ENCODE assay signal across 9 cellular contexts in genomic region chr4:40908297-40908696, GRCh38.
DNase-seq lines count a peak whose midpoint lies in the region; ATAC-seq and TF ChIP-seq lines count a peak whose summit lies in the region.
"Had no signal": no experiment of that assay in that cellular context is flagged by ENCODE, and none has a peak within 500 bp of the region (broad histone marks: within the 10 kb centered on the region; RNA-seq: fewer than 3 reads in every experiment).

No MANE protein-coding gene starts in this region.

- H3K4me1 Mint-ChIP-seq in endodermal cell, result peaks cover 3% of the 10 kb centered on the region
- peaks cover 38% of the 10 kb centered on the region for H3K4me1 Mint-ChIP-seq in stimulated activated naive CD8-positive, alpha-beta T cell treated with anti-CD3 and anti-CD28 coated beads, Interleukin-15, amount 100 ng/mL, for 72 hours

- H3K36me3 ChIP-seq in HUES6 (ENCODE audit: control insufficient read depth, insufficient read depth, low read length) (no peaks in the 10 kb centered on the region), endodermal cell (ENCODE audit: control insufficient read depth, insufficient read depth, low read length) (no peaks in the 10 kb centered on the region), adrenal gland (replicated peaks in 1 of 2) (no peaks in the 10 kb centered on the region)

- ATAC-seq in stimulated activated naive CD8-positive, alpha-beta T cell treated with anti-CD3 and anti-CD28 coated beads, Interleukin-15, amount 100 ng/mL, for 72 hours, result peak; percentile 29
- ATAC-seq in HG03097 (IDR thresholded peaks at IDR 0.05; ENCODE audit: low FRiP score, unreplicated experiment), result no peak

- DNase-seq in NCI-H1417 (lab: John Stamatoyannopoulos, UW) (peak in 2 of 3 experiments; percentile 75 to 80), NCI-H1417 treated with DMSO at 0.1 percent for 48 hours (lab: John Stamatoyannopoulos, UW) (no peak), endodermal cell (no peak), amygdala (lab: John Stamatoyannopoulos, UW) (no peak), adrenal gland (no peak)
- DNase-seq in stimulated activated naive CD8-positive, alpha-beta T cell treated with anti-CD3 and anti-CD28 coated beads, Interleukin-15, amount 100 ng/mL, for 72 hours, result no peak

- H3K4me1 ChIP-seq in HUES6 (ENCODE audit: control insufficient read depth, insufficient read depth, low read length) (peaks cover 8% of the 10 kb centered on the region), endodermal cell (ENCODE audit: control insufficient read depth, insufficient read depth, low read length) (no peaks in the 10 kb centered on the region), adrenal gland (replicated peaks in 1 of 2) (peaks cover 0 to 17% of the 10 kb centered on the region in 2 donors)

- H3K9ac ChIP-seq in HUES6 (ENCODE audit: low read length), result peak overlapping the region; percentile 12
- H3K9ac ChIP-seq in endodermal cell (ENCODE audit: extremely low read depth, low read length, poor library complexity, severe bottlenecking), result no peak overlapping the region

- H3K27ac Mint-ChIP-seq in endodermal cell, result peak overlapping the region; percentile 82
- H3K27ac Mint-ChIP-seq in stimulated activated naive CD8-positive, alpha-beta T cell treated with anti-CD3 and anti-CD28 coated beads, Interleukin-15, amount 100 ng/mL, for 72 hours, result peak overlapping the region; percentile 56 to 93

- H3K9me3 ChIP-seq in HUES6 (ENCODE audit: control insufficient read depth, insufficient read depth, low read depth, low read length) (no peaks in the 10 kb centered on the region), endodermal cell (ENCODE audit: control insufficient read depth, low read length) (no peaks in the 10 kb centered on the region), adrenal gland (replicated peaks in 1 of 3) (no peaks in the 10 kb centered on the region)

- no peak overlapping the region for H3K27ac ChIP-seq in HUES6 (ENCODE audit: low read depth, low read length)
- H3K27ac ChIP-seq in endodermal cell (ENCODE audit: low read depth, low read length), result no peak overlapping the region
- peak overlapping the region in 1 of 5 donors; percentile 58 for H3K27ac ChIP-seq in adrenal gland

- H3K9me3 Mint-ChIP-seq in endodermal cell, result no peaks in the 10 kb centered on the region
- H3K9me3 Mint-ChIP-seq in stimulated activated naive CD8-positive, alpha-beta T cell treated with anti-CD3 and anti-CD28 coated beads, Interleukin-15, amount 100 ng/mL, for 72 hours, result no peaks in the 10 kb centered on the region
- H3K9me3 Mint-ChIP-seq: IgD-negative memory B cell had no signal

- no peak for TF ChIP-seq POLR2A in adrenal gland (IDR thresholded peaks at IDR 0.05)

- WGBS in endodermal cell (ENCODE audit: insufficient coverage in 1 of 2, insufficient read length in 1 of 2), 2 experiments, result 87 to 93% methylated on average over 12 of the region's 12 CpGs
- 75 to 85% (median 81%) methylated on average over 5 to 12 of the region's 12 CpGs for WGBS in adrenal gland, 4 donors

- intact Hi-C loops in adrenal gland (cut with DNase I), result no loop called here

- H3K4me3 ChIP-seq in HUES6 (ENCODE audit: low read depth, low read length) (no peak overlapping the region), endodermal cell (ENCODE audit: low read length) (no peak overlapping the region), adrenal gland (no peak overlapping the region)

- no peak overlapping the region for H3K4me3 Mint-ChIP-seq in endodermal cell
- peak overlapping the region; percentile 43 to 57 for H3K4me3 Mint-ChIP-seq in stimulated activated naive CD8-positive, alpha-beta T cell treated with anti-CD3 and anti-CD28 coated beads, Interleukin-15, amount 100 ng/mL, for 72 hours

- H3K27me3 Mint-ChIP-seq in endodermal cell (ENCODE audit: insufficient read depth), result no peaks in the 10 kb centered on the region
- H3K27me3 Mint-ChIP-seq in stimulated activated naive CD8-positive, alpha-beta T cell treated with anti-CD3 and anti-CD28 coated beads, Interleukin-15, amount 100 ng/mL, for 72 hours, result no peaks in the 10 kb centered on the region
- H3K27me3 Mint-ChIP-seq: IgD-negative memory B cell had no signal

- H3K36me3 Mint-ChIP-seq in endodermal cell (ENCODE audit: low read depth), result peaks cover 11% of the 10 kb centered on the region
- H3K36me3 Mint-ChIP-seq: IgD-negative memory B cell had no signal

- H3K27me3 ChIP-seq in HUES6 (ENCODE audit: control insufficient read depth, insufficient read depth, low read length), result no peaks in the 10 kb centered on the region
- H3K27me3 ChIP-seq in endodermal cell (ENCODE audit: control insufficient read depth, insufficient read depth, low read length, poor library complexity, severe bottlenecking), result no peaks in the 10 kb centered on the region
- H3K27me3 ChIP-seq in adrenal gland, result no peaks in the 10 kb centered on the region

- TF ChIP-seq CTCF in endodermal cell (conservative IDR thresholded peaks at IDR 0.05) (no peak), adrenal gland (IDR thresholded peaks at IDR 0.05) (no peak)

Comparison
In these comparisons a context has a peak if more than half of its experiments do, and no peak if none do; other contexts are left out.
1. DNase-seq: peak in NCI-H1417 (2 of 3); none in NCI-H1417 treated with DMSO at 0.1 percent for 48 hours (single experiment), endodermal cell (single experiment), stimulated activated naive CD8-positive, alpha-beta T cell treated with anti-CD3 and anti-CD28 coated beads, Interleukin-15, amount 100 ng/mL, for 72 hours (0 of 2), amygdala (0 of 56) and adrenal gland (0 of 7).